19 cellular contexts compared by ENCODE assay signal in genomic region chr6:95240514-95240913, GRCh38.
DNase-seq lines count a peak whose midpoint lies in the region; ATAC-seq and TF ChIP-seq lines count a peak whose summit lies in the region.
"Had no signal": no experiment of that assay in that cellular context is flagged by ENCODE, and none has a peak within 500 bp of the region (broad histone marks: within the 10 kb centered on the region; RNA-seq: fewer than 3 reads in every experiment).

No MANE protein-coding gene starts in this region.

- H3K9me3 ChIP-seq in upper lobe of left lung (no peaks in the 10 kb centered on the region), tibial artery (no peaks in the 10 kb centered on the region)
- H3K9me3 ChIP-seq: BLaER1 treated with 17β-estradiol and CSF1 and Interleukin-3, amounts not matched to agents 10 nM and 100 nM; Caco-2; MG63; Peyer's patch had no signal

- no peak for TF ChIP-seq POLR2A in upper lobe of left lung (IDR thresholded peaks at IDR 0.05)

- H3K27me3 ChIP-seq in upper lobe of left lung (no peaks in the 10 kb centered on the region), tibial artery (no peaks in the 10 kb centered on the region)
- H3K27me3 ChIP-seq: BLaER1 treated with 17β-estradiol and CSF1 and Interleukin-3, amounts not matched to agents 10 nM and 100 nM; MG63; Peyer's patch had no signal

- ATAC-seq in GM18511 (IDR thresholded peaks at IDR 0.05; ENCODE audit: unreplicated experiment) (no peak), upper lobe of left lung (ENCODE audit: low FRiP score in 2 of 2) (no peak)
- ATAC-seq: T-helper 17 cell had no signal

- H3K4me3 ChIP-seq in fibroblast of mammary gland (ENCODE audit: control insufficient read depth, low read depth, low read length) (no peak overlapping the region), upper lobe of left lung (no peak overlapping the region), tibial artery (no peak overlapping the region)
- H3K4me3 ChIP-seq: BLaER1 treated with 17β-estradiol and CSF1 and Interleukin-3, amounts not matched to agents 10 nM and 100 nM; MG63; Peyer's patch had no signal

- H3K36me3 ChIP-seq in upper lobe of left lung (no peaks in the 10 kb centered on the region), tibial artery (no peaks in the 10 kb centered on the region)
- H3K36me3 ChIP-seq: BLaER1 treated with 17β-estradiol and CSF1 and Interleukin-3, amounts not matched to agents 10 nM and 100 nM; MG63; Peyer's patch had no signal

- intact Hi-C loops in tibial artery (cut with DNase I; ENCODE audit: low total_unique reads): no loop called here

- no peak for TF ChIP-seq EP300 in upper lobe of left lung (IDR thresholded peaks at IDR 0.05)

- no peak for TF ChIP-seq CTCF in fibroblast of mammary gland (conservative IDR thresholded peaks at IDR 0.05; ENCODE audit: control insufficient read depth, insufficient read depth, low read depth, low read length)
- TF ChIP-seq CTCF in upper lobe of left lung (IDR thresholded peaks at IDR 0.05): no peak
- no peak for TF ChIP-seq CTCF in tibial artery (IDR thresholded peaks at IDR 0.05)

- H3K4me1 ChIP-seq in upper lobe of left lung (no peaks in the 10 kb centered on the region), tibial artery (no peaks in the 10 kb centered on the region)
- H3K4me1 ChIP-seq: BLaER1 treated with 17β-estradiol and CSF1 and Interleukin-3, amounts not matched to agents 10 nM and 100 nM; Caco-2; Peyer's patch had no signal

- H3K27ac ChIP-seq in upper lobe of left lung (no peak overlapping the region), tibial artery (no peak overlapping the region)
- H3K27ac ChIP-seq: BLaER1 treated with 17β-estradiol and CSF1 and Interleukin-3, amounts not matched to agents 10 nM and 100 nM; Peyer's patch had no signal

- DNase-seq in D341Med (ENCODE audit: low spot score): peak; percentile 32
- peak; percentile 63 for DNase-seq in HS-5 (ENCODE audit: low read depth)
- peak; percentile 49 for DNase-seq in NCI-H69 (lab: John Stamatoyannopoulos, UW)
- DNase-seq in fibroblast of mammary gland (ENCODE audit: low read depth): peak; percentile 24
- no peak for DNase-seq in upper lobe of left lung
- no peak for DNase-seq in tibial artery
- DNase-seq: Caco-2; CD4-positive, alpha-beta memory T cell; GOT3; HCEC 1CT; MG63; NCI-H1436; NCI-H2081; NCI-H748 treated with DMSO at 0.1 percent for 48 hours; Peyer's patch; SW 1271; T-helper 17 cell had no signal

Comparison
In these comparisons a context has a peak if more than half of its experiments do, and no peak if none do; other contexts are left out.
1. DNase-seq: peak in D341Med (single experiment), HS-5 (single experiment), NCI-H69 (single experiment) and fibroblast of mammary gland (single experiment); none in upper lobe of left lung (0 of 2) and tibial artery (0 of 2).